25 cellular contexts compared by ENCODE assay signal in the genomic region with DNA sequence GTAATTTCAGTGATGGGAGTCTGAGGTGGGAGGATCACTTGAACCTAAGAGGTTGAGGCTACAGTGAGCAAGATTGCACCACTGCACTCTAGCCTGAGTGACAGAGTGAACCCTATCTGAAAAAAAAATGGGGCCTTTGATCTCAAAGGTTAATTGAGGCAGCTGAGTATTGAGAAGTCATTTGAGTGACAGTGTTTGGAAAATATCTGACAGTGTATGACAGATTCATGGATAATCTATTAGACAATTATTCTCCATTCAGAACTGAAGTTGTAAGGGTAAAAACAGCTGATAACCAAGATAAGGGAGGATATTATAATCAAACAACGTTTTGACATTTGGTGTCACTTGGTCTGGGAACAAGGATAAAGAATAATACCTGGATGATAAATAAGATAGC. TPM values are rescaled to one million over a fixed set of nuclear protein-coding genes. Genes with fewer than 3 reads are reported as not detected.
"Had no signal": no experiment of that assay in that cellular context is flagged by ENCODE, and none has a peak within 500 bp of the region (broad histone marks: within the 10 kb centered on the region; RNA-seq: fewer than 3 reads in every experiment).

No MANE protein-coding gene starts in this region.

- H3K27me3 ChIP-seq: colonic mucosa, dorsolateral prefrontal cortex, esophagus muscularis mucosa, esophagus squamous epithelium, foreskin keratinocyte, gastrocnemius medialis, gastroesophageal sphincter, heart left ventricle, heart right ventricle had no signal

- H3K9me3 Mint-ChIP-seq: dendritic cell treated with granulocyte-macrophage colony-stimulating factor and Interleukin-4, amounts not matched to agents 40 ng/mL and 50 ng/mL, for 4 days; endodermal cell had no signal

- H3K9me3 ChIP-seq: colonic mucosa, esophagus muscularis mucosa, esophagus squamous epithelium, gastrocnemius medialis, gastroesophageal sphincter, heart left ventricle, heart right ventricle had no signal

- H3K4me3 Mint-ChIP-seq: dendritic cell treated with granulocyte-macrophage colony-stimulating factor and Interleukin-4, amounts not matched to agents 40 ng/mL and 50 ng/mL, for 4 days; effector memory CD8-positive, alpha-beta T cell; endodermal cell had no signal

- H3K36me3 ChIP-seq: colonic mucosa, esophagus muscularis mucosa, esophagus squamous epithelium, gastrocnemius medialis, gastroesophageal sphincter, heart left ventricle, heart right ventricle had no signal

- H3K4me1 Mint-ChIP-seq: endodermal cell had no signal

- H3K27me3 Mint-ChIP-seq: dendritic cell treated with granulocyte-macrophage colony-stimulating factor and Interleukin-4, amounts not matched to agents 40 ng/mL and 50 ng/mL, for 4 days; effector memory CD8-positive, alpha-beta T cell had no signal

- H3K27ac ChIP-seq: colonic mucosa, coronary artery, dorsolateral prefrontal cortex, epithelial cell of prostate, esophagus muscularis mucosa, esophagus squamous epithelium, foreskin keratinocyte, gastroesophageal sphincter had no signal

- DNase-seq: colonic mucosa; cortex of kidney; dermis blood vessel endothelial cell; dorsolateral prefrontal cortex; effector CD4-positive, alpha-beta T cell; effector CD8-positive, alpha-beta T cell; effector memory CD4-positive, alpha-beta T cell; effector memory CD8-positive, alpha-beta T cell; endodermal cell; esophagus squamous epithelium; foreskin fibroblast; foreskin keratinocyte; foreskin melanocyte; gastrocnemius medialis; glutamatergic neuron; head of caudate nucleus; heart left ventricle; heart right ventricle had no signal

- ATAC-seq: effector memory CD8-positive, alpha-beta T cell; esophagus mucosa; foreskin keratinocyte; gastrocnemius medialis; gastroesophageal sphincter; heart left ventricle; heart right ventricle had no signal

- H3K27ac Mint-ChIP-seq: dendritic cell treated with granulocyte-macrophage colony-stimulating factor and Interleukin-4, amounts not matched to agents 40 ng/mL and 50 ng/mL, for 4 days; effector memory CD8-positive, alpha-beta T cell; endodermal cell had no signal

- H3K4me1 ChIP-seq: colonic mucosa, foreskin keratinocyte, gastroesophageal sphincter had no signal

- H3K4me3 ChIP-seq: colonic mucosa, coronary artery, dorsolateral prefrontal cortex, esophagus muscularis mucosa, esophagus squamous epithelium, gastrocnemius medialis, gastroesophageal sphincter, heart left ventricle, heart right ventricle had no signal

RNA-seq across cellular contexts. Expression of gene CD36, which starts 50.9 kb away (rescaled TPM):
- total RNA-seq: epithelial cell of proximal tubule, foreskin keratinocyte had no signal
